8 cellular contexts compared by ENCODE assay signal in the genomic region with DNA sequence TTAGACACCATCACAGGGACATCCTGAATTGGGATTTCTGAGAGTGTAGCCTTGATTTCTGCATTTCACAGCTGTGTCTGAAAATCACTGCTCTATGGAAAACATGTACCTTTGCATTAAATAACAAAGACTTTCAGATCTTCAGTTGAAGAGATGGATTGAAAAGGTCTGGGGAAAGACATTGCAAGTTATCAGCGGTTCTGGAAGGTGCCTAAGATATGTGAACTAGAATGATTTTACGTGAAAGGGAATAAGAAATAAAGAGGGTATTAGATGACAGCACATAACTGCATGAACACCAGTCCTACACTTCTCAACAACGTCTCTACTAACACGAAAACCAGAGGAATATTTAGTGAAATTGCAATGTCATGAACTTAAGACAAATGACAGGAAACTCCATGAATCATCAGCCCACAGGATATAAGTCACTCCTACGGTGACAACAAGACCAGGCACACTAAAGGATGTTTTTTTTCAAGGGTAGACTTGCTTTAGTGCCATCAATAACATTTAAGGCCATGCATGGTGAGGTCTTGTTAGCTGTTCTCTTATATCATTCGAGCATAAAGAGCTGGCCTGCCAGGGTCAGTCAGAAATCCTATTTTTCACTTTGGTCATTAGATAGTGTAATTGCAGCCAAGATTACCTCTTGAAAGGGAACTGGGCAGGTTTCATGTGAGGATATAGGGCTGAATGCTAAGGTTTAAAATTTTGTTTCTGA.
DNase-seq lines count a peak whose midpoint lies in the region; ATAC-seq, FAIRE-seq and TF ChIP-seq lines count a peak whose summit lies in the region.
"Had no signal": no experiment of that assay in that cellular context is flagged by ENCODE, and none has a peak within 500 bp of the region (broad histone marks: within the 10 kb centered on the region; RNA-seq: fewer than 3 reads in every experiment).

No MANE protein-coding gene starts in this region.

- H4K20me1 ChIP-seq in PC-3 (ENCODE audit: low read length), result no peaks in the 10 kb centered on the region

- no peak for TF ChIP-seq EP300 in esophagus muscularis mucosa (IDR thresholded peaks at IDR 0.05)

- H3K4me3 Mint-ChIP-seq in Caco-2 (ENCODE audit: unreplicated experiment), result no peak overlapping the region

- H3K36me3 ChIP-seq in PC-3 (ENCODE audit: low read depth, low read length) (no peaks in the 10 kb centered on the region), bronchial epithelial cell (ENCODE audit: control insufficient read depth, insufficient read depth, low read length) (no peaks in the 10 kb centered on the region), Caco-2 (ENCODE audit: control insufficient read depth, insufficient read depth, low read length) (no peaks in the 10 kb centered on the region), esophagus muscularis mucosa (no peaks in the 10 kb centered on the region)
- H3K36me3 ChIP-seq: WERI-Rb-1 had no signal

- H3K27me3 ChIP-seq in PC-3 (ENCODE audit: low read length), result peaks cover 60% of the 10 kb centered on the region
- no peaks in the 10 kb centered on the region for H3K27me3 ChIP-seq in bronchial epithelial cell (ENCODE audit: control insufficient read depth, insufficient read depth, low read length)
- no peaks in the 10 kb centered on the region for H3K27me3 ChIP-seq in Caco-2 (replicated peaks; ENCODE audit: control insufficient read depth, insufficient read depth, low read length)
- H3K27me3 ChIP-seq in esophagus muscularis mucosa, result no peaks in the 10 kb centered on the region

- intact Hi-C loops in PC-3 (cut with micrococcal nuclease) (no loop called here), Caco-2 (cut with micrococcal nuclease; ENCODE audit: unreplicated experiment) (loop anchor here (1.0 kb wide), 1 partner anchor 14 kb away; no protein-coding TSS in a partner anchor), esophagus muscularis mucosa (cut with DNase I) (no loop called here)

- no peak for FAIRE-seq in bronchial epithelial cell (lab: Jason Lieb, UNC)

- H3K9me2 ChIP-seq in PC-3 (replicated peaks; ENCODE audit: low read length), result peaks cover 3% of the 10 kb centered on the region; the same call in 1 of the 2 replicates

- no peak overlapping the region for H3K27ac ChIP-seq in PC-3 (ENCODE audit: low read length)
- no peak overlapping the region for H3K27ac ChIP-seq in esophagus muscularis mucosa (replicated peaks in 1 of 4)
- H3K27ac ChIP-seq: WERI-Rb-1 had no signal

- H3K79me2 ChIP-seq in PC-3 (ENCODE audit: low read length), result no peaks in the 10 kb centered on the region

- H3K36me3 Mint-ChIP-seq in Caco-2 (ENCODE audit: insufficient read depth, unreplicated experiment), result no peaks in the 10 kb centered on the region

- no peaks in the 10 kb centered on the region for H3F3A ChIP-seq in PC-3 (ENCODE audit: low read length, unreplicated experiment)

- no TSS peak for BruUV-seq in PC-3 (replicated peaks; lab: Mats Ljungman, UMichigan)
- BruUV-seq in Caco-2 (replicated peaks; lab: Mats Ljungman, UMichigan), result no TSS peak

- ATAC-seq in GM18505 (IDR thresholded peaks at IDR 0.05; ENCODE audit: unreplicated experiment), result peak; percentile 51
- ATAC-seq in PC-3, result no peak; the same call in 1 of the 2 replicates

- 0 out of 2 replicates have a peak, but pooled peaks cover 5% of the 10 kb centered on the region for H3K9me3 ChIP-seq in PC-3 (ENCODE audit: low read length)
- H3K9me3 ChIP-seq in Caco-2, result peaks cover 4% of the 10 kb centered on the region; the same call in 1 of the 2 replicates
- H3K9me3 ChIP-seq in esophagus muscularis mucosa, result no peaks in the 10 kb centered on the region

- WGBS in esophagus muscularis mucosa, result 36% methylated on average over 6 of the region's 6 CpGs

- H3K4me1 ChIP-seq in PC-3 (ENCODE audit: insufficient read depth, low read length) (peaks cover 8% of the 10 kb centered on the region), Caco-2 (peaks cover 33% of the 10 kb centered on the region), esophagus muscularis mucosa (no peaks in the 10 kb centered on the region)

- H2AFZ ChIP-seq in PC-3 (ENCODE audit: low read length), result 0 out of 2 replicates have a peak overlapping the region, but pooled peaks have one; percentile 5

- no peak for TF ChIP-seq CTCF in PC-3 (conservative IDR thresholded peaks at IDR 0.05; ENCODE audit: low read depth, low read length)
- TF ChIP-seq CTCF in bronchial epithelial cell (IDR thresholded peaks at IDR 0.05; ENCODE audit: insufficient read depth, low read length, severe bottlenecking), result no peak
- TF ChIP-seq CTCF in Caco-2 (IDR thresholded peaks at IDR 0.05; ENCODE audit: insufficient read depth in 1 of 2, low read depth in 1 of 2, low read length in 1 of 2, severe bottlenecking in 1 of 2, unreplicated experiment in 1 of 2), result no peak
- TF ChIP-seq CTCF in esophagus muscularis mucosa (IDR thresholded peaks at IDR 0.05), result no peak

- H3K27ac Mint-ChIP-seq in Caco-2 (ENCODE audit: unreplicated experiment), result no peak overlapping the region

- POLR2A ChIA-PET in PC-3 (lab: Charles Lee; ENCODE audit: unreplicated experiment) (no interaction called here), Caco-2 (lab: Charles Lee) (no interaction called here)

- no peak overlapping the region for H3K9ac ChIP-seq in PC-3 (ENCODE audit: low read length)

- H3K27me3 Mint-ChIP-seq in Caco-2 (ENCODE audit: insufficient read depth, unreplicated experiment), result no peaks in the 10 kb centered on the region

- CTCF ChIA-PET in PC-3 (lab: Charles Lee), result no interaction called here
- CTCF ChIA-PET in Caco-2 (lab: Charles Lee), result interaction anchor here (0.5 to 0.6 kb wide), 2 partner anchors 14 to 193 kb away, joined by 3 to 4 read pairs; no protein-coding TSS in a partner anchor

- DNase-seq in PC-3, result peak; percentile 54
- DNase-seq in bronchial epithelial cell (ENCODE audit: low read depth), result peak; percentile 81
- DNase-seq in pulmonary artery endothelial cell (ENCODE audit: low read depth, low spot score), result peak; percentile 71
- no peak for DNase-seq in HT-29 (ENCODE audit: low spot score)
- DNase-seq in Caco-2, result no peak
- DNase-seq in esophagus muscularis mucosa (ENCODE audit: extremely low spot score), result no peak
- DNase-seq: WERI-Rb-1 had no signal

- TF ChIP-seq POLR2A in GM18505 (IDR thresholded peaks at IDR 0.05; ENCODE audit: borderline replicate concordance, extremely low read depth, insufficient read depth, insufficient read length), result no peak
- TF ChIP-seq POLR2A in esophagus muscularis mucosa (IDR thresholded peaks at IDR 0.05; ENCODE audit: low read depth), result no peak

- no peaks in the 10 kb centered on the region for H3K4me1 Mint-ChIP-seq in Caco-2 (ENCODE audit: low read depth, unreplicated experiment)

- no peaks in the 10 kb centered on the region for H3K9me3 Mint-ChIP-seq in Caco-2 (ENCODE audit: unreplicated experiment)

- H3K4me3 ChIP-seq in PC-3 (ENCODE audit: low read length) (no peak overlapping the region), bronchial epithelial cell (ENCODE audit: low read depth, low read length) (no peak overlapping the region), Caco-2 (ENCODE audit: low read depth, low read length) (no peak overlapping the region), esophagus muscularis mucosa (no peak overlapping the region)

- H3K4me2 ChIP-seq in PC-3 (ENCODE audit: low read length), result peak overlapping the region; percentile 30; the same call in 1 of the 2 replicates

Comparison
In these comparisons a context has a peak if more than half of its experiments do, and no peak if none do; other contexts are left out.
1. DNase-seq: peak in PC-3 (single experiment), bronchial epithelial cell (single experiment) and pulmonary artery endothelial cell (single experiment); none in HT-29 (single experiment), Caco-2 (0 of 2) and esophagus muscularis mucosa (single experiment).